ENCODE assay signal across 1 cellular context in genomic region chr1:118982816-118983557, GRCh38.
A peak's percentile ranks its signal among the peaks of the same experiment; 100 is the strongest.
TF ChIP-seq lines count a peak whose summit lies in the region.

No MANE protein-coding gene starts in this region.

TF ChIP-seq in GM23338, 12 proteins besides CTCF, POLR2A, EP300 and RAD21 (continued from another document):
- TF ChIP-seq EZH2phosphoT487 (IDR thresholded peaks at IDR 0.05; ENCODE audit: unreplicated experiment) = peak; percentile 67
